25 cellular contexts compared by ENCODE assay signal in genomic region chr12:49659753-49660152, GRCh38.
"Had no signal": no experiment of that assay in that cellular context is flagged by ENCODE, and none has a peak within 500 bp of the region (broad histone marks: within the 10 kb centered on the region; RNA-seq: fewer than 3 reads in every experiment).

No MANE protein-coding gene starts in this region.

- H3K36me3 ChIP-seq: MG63 had no signal

- DNase-seq: activated CD4-positive, alpha-beta T cell treated with anti-CD3 and anti-CD28 coated beads for 48 hours; activated CD4-positive, alpha-beta T cell treated with anti-CD3 and anti-CD28 coated beads, Interleukin-2, amount 50 U/mL, for 4 hours; activated CD4-positive, CD25-positive, alpha-beta regulatory T cell treated with anti-CD3 and anti-CD28 coated beads, Interleukin-2, amount 50 U/mL, for 72 hours; activated CD8-positive, alpha-beta memory T cell treated with anti-CD3 and anti-CD28 coated beads, Interleukin-2, amount 50 U/mL, for 48 hours; activated CD8-positive, alpha-beta T cell treated with anti-CD3 and anti-CD28 coated beads, Interleukin-2, amount 10 ng/mL, durations not matched to agents 7 days and 5 days; activated naive CD4-positive, alpha-beta T cell treated with anti-CD3 and anti-CD28 coated beads, Interleukin-2, amount 50 U/mL, for 16 hours; activated naive CD8-positive, alpha-beta T cell treated with anti-CD3 and anti-CD28 coated beads, Interleukin-2, amount 50 U/mL, for 24 hours; activated T-cell treated with anti-CD3 and anti-CD28 coated beads, Interleukin-2, amount 50 U/mL, for 1 hour; amygdala; MG63; MV-4-11; NCI-H1092 treated with DMSO at 0.1 percent for 48 hours; NCI-H1417 treated with DMSO at 0.1 percent for 48 hours; NCI-H1694; NCI-H2029; NCI-H510A treated with DMSO at 0.1 percent for 48 hours; NCI-H69; PC-3; SHP77; T-helper 9 cell had no signal

- H3K27me3 ChIP-seq: MG63, SJSA1 had no signal

- ATAC-seq: activated CD8-positive, alpha-beta T cell treated with anti-CD3 and anti-CD28 coated beads, Interleukin-2, amount 10 ng/mL, durations not matched to agents 7 days and 5 days; activated naive CD8-positive, alpha-beta T cell treated with anti-CD3 and anti-CD28 coated beads, Interleukin-2, amount 50 U/mL, for 24 hours; PC-3; SK-N-SH treated with all-trans-retinoic acid at 6 μM for 48 hours; WTC11 had no signal

- H3K9me3 ChIP-seq: SJSA1 had no signal

- H3K27ac Mint-ChIP-seq: activated naive CD8-positive, alpha-beta T cell treated with anti-CD3 and anti-CD28 coated beads, Interleukin-2, amount 50 U/mL, for 24 hours; T-helper 1 cell treated with Interleukin-12 subunit alpha and Interleukin-12 subunit beta and Interleukin-4 antibody, amounts not matched to agents 30 μg/mL and 1 μg/mL, for 36 hours; WTC11 had no signal

- H3K27ac ChIP-seq: SJSA1 had no signal

- H3K27me3 Mint-ChIP-seq: activated naive CD8-positive, alpha-beta T cell treated with anti-CD3 and anti-CD28 coated beads, Interleukin-2, amount 50 U/mL, for 24 hours; brain had no signal

- H3K4me3 ChIP-seq: MG63, SJSA1 had no signal

- H3K4me3 Mint-ChIP-seq: activated CD8-positive, alpha-beta T cell treated with anti-CD3 and anti-CD28 coated beads, Interleukin-2, amount 10 ng/mL, durations not matched to agents 7 days and 5 days; activated naive CD8-positive, alpha-beta T cell treated with anti-CD3 and anti-CD28 coated beads, Interleukin-2, amount 50 U/mL, for 24 hours; brain; T-helper 1 cell treated with Interleukin-12 subunit alpha and Interleukin-12 subunit beta and Interleukin-4 antibody, amounts not matched to agents 30 μg/mL and 1 μg/mL, for 36 hours; WTC11 had no signal

- H3K9me3 Mint-ChIP-seq: activated naive CD8-positive, alpha-beta T cell treated with anti-CD3 and anti-CD28 coated beads, Interleukin-2, amount 50 U/mL, for 24 hours; brain; T-helper 1 cell treated with Interleukin-12 subunit alpha and Interleukin-12 subunit beta and Interleukin-4 antibody, amounts not matched to agents 30 μg/mL and 1 μg/mL, for 36 hours; WTC11 had no signal
